ENCODE assay signal across 17 cellular contexts in genomic region chr1:145689922-145690321, GRCh38. TPM values are rescaled to one million over a fixed set of nuclear protein-coding genes. Genes with fewer than 3 reads are reported as not detected.
DNase-seq lines count a peak whose midpoint lies in the region; ATAC-seq and TF ChIP-seq lines count a peak whose summit lies in the region.
"Had no signal": no experiment of that assay in that cellular context is flagged by ENCODE, and none has a peak within 500 bp of the region (broad histone marks: within the 10 kb centered on the region; RNA-seq: fewer than 3 reads in every experiment).

No MANE protein-coding gene starts in this region.

- no peak for ATAC-seq in stimulated activated memory B cell treated with anti-CD40 and anti-IgM and Interleukin-4, amounts not matched to agents 10 μg/mL and 1 μg/mL and 100 μg/mL, for 72 hours
- ATAC-seq in left lobe of liver: no peak

- H3K4me1 Mint-ChIP-seq in activated naive CD4-positive, alpha-beta T cell treated with anti-CD3 and anti-CD28 coated beads, Interleukin-2, amount 10 ng/mL, durations not matched to agents 7 days and 5 days: peaks cover 40% of the 10 kb centered on the region
- peaks cover 43% of the 10 kb centered on the region for H3K4me1 Mint-ChIP-seq in endodermal cell
- peaks cover 12% of the 10 kb centered on the region for H3K4me1 Mint-ChIP-seq in stimulated activated memory B cell treated with anti-CD40 and anti-IgM and Interleukin-4, amounts not matched to agents 10 μg/mL and 1 μg/mL and 100 μg/mL, for 72 hours

- no peaks in the 10 kb centered on the region for H3K9me3 Mint-ChIP-seq in activated naive CD4-positive, alpha-beta T cell treated with anti-CD3 and anti-CD28 coated beads, Interleukin-2, amount 10 ng/mL, durations not matched to agents 7 days and 5 days
- H3K9me3 Mint-ChIP-seq in endodermal cell: no peaks in the 10 kb centered on the region
- H3K9me3 Mint-ChIP-seq in stimulated activated memory B cell treated with anti-CD40 and anti-IgM and Interleukin-4, amounts not matched to agents 10 μg/mL and 1 μg/mL and 100 μg/mL, for 72 hours: no peaks in the 10 kb centered on the region
- H3K9me3 Mint-ChIP-seq: memory B cell had no signal

- peaks cover 10% of the 10 kb centered on the region for H3K36me3 Mint-ChIP-seq in activated naive CD4-positive, alpha-beta T cell treated with anti-CD3 and anti-CD28 coated beads, Interleukin-2, amount 10 ng/mL, durations not matched to agents 7 days and 5 days
- H3K36me3 Mint-ChIP-seq in endodermal cell (ENCODE audit: low read depth): peaks cover 34% of the 10 kb centered on the region
- H3K36me3 Mint-ChIP-seq in stimulated activated memory B cell treated with anti-CD40 and anti-IgM and Interleukin-4, amounts not matched to agents 10 μg/mL and 1 μg/mL and 100 μg/mL, for 72 hours: no peaks in the 10 kb centered on the region

- TF ChIP-seq CTCF in endodermal cell (conservative IDR thresholded peaks at IDR 0.05): no peak

- H3K27me3 Mint-ChIP-seq in activated naive CD4-positive, alpha-beta T cell treated with anti-CD3 and anti-CD28 coated beads, Interleukin-2, amount 10 ng/mL, durations not matched to agents 7 days and 5 days: peaks cover 7% of the 10 kb centered on the region
- no peaks in the 10 kb centered on the region for H3K27me3 Mint-ChIP-seq in endodermal cell (ENCODE audit: insufficient read depth)
- no peaks in the 10 kb centered on the region for H3K27me3 Mint-ChIP-seq in stimulated activated memory B cell treated with anti-CD40 and anti-IgM and Interleukin-4, amounts not matched to agents 10 μg/mL and 1 μg/mL and 100 μg/mL, for 72 hours

- peak overlapping the region; percentile 96 for H3K27ac Mint-ChIP-seq in activated naive CD4-positive, alpha-beta T cell treated with anti-CD3 and anti-CD28 coated beads, Interleukin-2, amount 10 ng/mL, durations not matched to agents 7 days and 5 days
- H3K27ac Mint-ChIP-seq in endodermal cell: no peak overlapping the region
- peak overlapping the region; percentile 59 for H3K27ac Mint-ChIP-seq in stimulated activated memory B cell treated with anti-CD40 and anti-IgM and Interleukin-4, amounts not matched to agents 10 μg/mL and 1 μg/mL and 100 μg/mL, for 72 hours

- no peaks in the 10 kb centered on the region for H3K9me3 ChIP-seq in endodermal cell (ENCODE audit: control insufficient read depth, low read length)
- H3K9me3 ChIP-seq: right lobe of liver, SJSA1, tibial nerve had no signal

- no peak overlapping the region for H3K4me3 ChIP-seq in endodermal cell (ENCODE audit: low read length)
- H3K4me3 ChIP-seq: right lobe of liver, SJSA1, tibial nerve had no signal

- no peaks in the 10 kb centered on the region for H3K27me3 ChIP-seq in endodermal cell (ENCODE audit: control insufficient read depth, insufficient read depth, low read length, poor library complexity, severe bottlenecking)
- H3K27me3 ChIP-seq: right lobe of liver, SJSA1, tibial nerve had no signal

- DNase-seq in activated naive CD4-positive, alpha-beta T cell treated with anti-CD3 and anti-CD28 coated beads, Interleukin-2, amount 10 ng/mL, durations not matched to agents 7 days and 5 days: no peak
- no peak for DNase-seq in activated naive CD4-positive, alpha-beta T cell (lab: John Stamatoyannopoulos, UW)
- DNase-seq in RPMI7951 (ENCODE audit: low read depth) (peak; percentile 22), endodermal cell (peak; percentile 43), RKO (ENCODE audit: low spot score) (no peak), left lobe of liver (ENCODE audit: low spot score) (no peak), SK-N-DZ (ENCODE audit: low spot score) (no peak)
- DNase-seq: caudate nucleus; NCI-H2227 treated with DMSO at 0.1 percent for 48 hours; right lobe of liver; stimulated activated CD4-positive, alpha-beta T cell treated with anti-CD3 and anti-CD28 coated beads, Interleukin-4, amount 100 ng/mL, for 1 hour had no signal

- H3K27ac ChIP-seq in endodermal cell (ENCODE audit: low read depth, low read length): no peak overlapping the region
- H3K27ac ChIP-seq: tibial nerve had no signal

- H3K4me1 ChIP-seq in endodermal cell (ENCODE audit: control insufficient read depth, insufficient read depth, low read length): peaks cover 18% of the 10 kb centered on the region
- H3K4me1 ChIP-seq: tibial nerve had no signal

- CTCF ChIA-PET in activated naive CD4-positive, alpha-beta T cell treated with anti-CD3 and anti-CD28 coated beads, Interleukin-2, amount 10 ng/mL, durations not matched to agents 7 days and 5 days (lab: Charles Lee): no interaction called here

- H3K9ac ChIP-seq in endodermal cell (ENCODE audit: extremely low read depth, low read length, poor library complexity, severe bottlenecking): no peak overlapping the region

- H3K4me3 Mint-ChIP-seq in activated naive CD4-positive, alpha-beta T cell treated with anti-CD3 and anti-CD28 coated beads, Interleukin-2, amount 10 ng/mL, durations not matched to agents 7 days and 5 days: peak overlapping the region; percentile 55
- H3K4me3 Mint-ChIP-seq in endodermal cell: peak overlapping the region; percentile 23
- H3K4me3 Mint-ChIP-seq in stimulated activated memory B cell treated with anti-CD40 and anti-IgM and Interleukin-4, amounts not matched to agents 10 μg/mL and 1 μg/mL and 100 μg/mL, for 72 hours: no peak overlapping the region
- H3K4me3 Mint-ChIP-seq: memory B cell had no signal

- H3K36me3 ChIP-seq in endodermal cell (ENCODE audit: control insufficient read depth, insufficient read depth, low read length): peaks cover 42% of the 10 kb centered on the region
- H3K36me3 ChIP-seq: SJSA1, tibial nerve had no signal

- 96 to 97% methylated on average over 5 to 6 of the region's 6 CpGs for WGBS in endodermal cell (ENCODE audit: insufficient coverage in 1 of 2, insufficient read length in 1 of 2), 2 experiments

RNA-seq across cellular contexts. Expression of gene PDZK1, which starts 17.2 kb away (rescaled TPM):
- 5.3 and 6.1 TPM in 2 replicates for total RNA-seq in RPMI7951 (2014; rRNA removed; shearing (Covaris generic))
- total RNA-seq in endodermal cell (10 to 100 TPM; 47.2 to 51.8 TPM), left lobe of liver (76.0 TPM)
- 12.6 TPM for polyA plus RNA-seq in endodermal cell (2013, experiment 1 of 2)
- polyA plus RNA-seq in endodermal cell (2013, experiment 2 of 2): 13.9 TPM
- 0.51 and 1.5 TPM in 2 replicates for polyA plus RNA-seq in SK-N-DZ (2014; cell fraction: cytosol; rRNA removed)
- 0.33 and 1.3 TPM in 2 replicates for polyA plus RNA-seq in SK-N-DZ (2014; cell fraction: nucleus; rRNA removed)
- total RNA-seq: H1 had no signal

RNA-seq across cellular contexts. Expression of gene CD160, which starts 29.4 kb away (rescaled TPM):
- total RNA-seq in RPMI7951 (2014; rRNA removed; shearing (Covaris generic)): not detected in 2 replicates
- total RNA-seq in endodermal cell (not detected), left lobe of liver (not detected)
- not detected for polyA plus RNA-seq in endodermal cell (2013, experiment 1 of 2)
- polyA plus RNA-seq in endodermal cell (2013, experiment 2 of 2): not detected
- polyA plus RNA-seq in SK-N-DZ (2014; cell fraction: cytosol; rRNA removed): not detected in 2 replicates
- polyA plus RNA-seq in SK-N-DZ (2014; cell fraction: nucleus; rRNA removed): not detected in 2 replicates
- total RNA-seq: H1, HepG2 had no signal
- polyA plus RNA-seq: H1 had no signal

Comparison
In these comparisons a context has a peak if more than half of its experiments do, and no peak if none do; other contexts are left out.
1. DNase-seq: peak in RPMI7951 (single experiment) and endodermal cell (single experiment); none in activated naive CD4-positive, alpha-beta T cell treated with anti-CD3 and anti-CD28 coated beads, Interleukin-2, amount 10 ng/mL, durations not matched to agents 7 days and 5 days (single experiment), activated naive CD4-positive, alpha-beta T cell (0 of 4), RKO (single experiment), left lobe of liver (single experiment) and SK-N-DZ (single experiment).